Comparison of ENCODE assay signal across 8 cellular contexts in genomic region chr1:236795757-236796719, GRCh38. TPM values are rescaled to one million over a fixed set of nuclear protein-coding genes. Genes with fewer than 3 reads are reported as not detected.
DNase-seq lines count a peak whose midpoint lies in the region; ATAC-seq and TF ChIP-seq lines count a peak whose summit lies in the region.

No MANE protein-coding gene starts in this region.

- ATAC-seq in GM21786 (IDR thresholded peaks at IDR 0.05; ENCODE audit: unreplicated experiment), result peak; percentile 27
- ATAC-seq in activated CD8-positive, alpha-beta T cell treated with anti-CD3 and anti-CD28 coated beads, Interleukin-2, amount 10 ng/mL, durations not matched to agents 7 days and 5 days, result peak; percentile 2

- H3K27me3 Mint-ChIP-seq in activated CD8-positive, alpha-beta T cell treated with anti-CD3 and anti-CD28 coated beads, Interleukin-2, amount 10 ng/mL, durations not matched to agents 7 days and 5 days (ENCODE audit: low read depth), result peaks cover 8% of the 10 kb centered on the region
- peaks cover 2% of the 10 kb centered on the region for H3K27me3 Mint-ChIP-seq in neural progenitor cell (ENCODE audit: insufficient read depth, low read depth)

- no peak for TF ChIP-seq CTCF in neural progenitor cell (IDR thresholded peaks at IDR 0.05)

- H3K36me3 ChIP-seq in KOPT-K1 (ENCODE audit: insufficient read depth, low read length) (no peaks in the 10 kb centered on the region; the same call in 1 of the 2 replicates), neural progenitor cell (no peaks in the 10 kb centered on the region), urinary bladder (ENCODE audit: insufficient read depth) (no peaks in the 10 kb centered on the region)

- H3K9me3 ChIP-seq in KOPT-K1 (ENCODE audit: insufficient read depth, low read length, poor library complexity, severe bottlenecking) (no peaks in the 10 kb centered on the region), neural progenitor cell (ENCODE audit: low read depth) (no peaks in the 10 kb centered on the region)

- H3K27ac Mint-ChIP-seq in activated CD8-positive, alpha-beta T cell treated with anti-CD3 and anti-CD28 coated beads, Interleukin-2, amount 10 ng/mL, durations not matched to agents 7 days and 5 days, result peak overlapping the region; percentile 92
- H3K27ac Mint-ChIP-seq in neural progenitor cell, result peak overlapping the region; percentile 24

- peaks cover 44% of the 10 kb centered on the region for H3K79me2 ChIP-seq in neural progenitor cell (ENCODE audit: low read depth)

- no peak for DNase-seq in activated CD8-positive, alpha-beta T cell treated with anti-CD3 and anti-CD28 coated beads, Interleukin-2, amount 10 ng/mL, durations not matched to agents 7 days and 5 days
- DNase-seq in fibroblast of gingiva (ENCODE audit: low read depth) (peak; percentile 36), neural progenitor cell (ENCODE audit: low spot score) (peak; percentile 5), hippocampal formation (lab: John Stamatoyannopoulos, UW) (no peak)

- H3K9ac ChIP-seq in neural progenitor cell, result no peak overlapping the region

- H3K4me3 ChIP-seq in GM08714 (ENCODE audit: low read length) (peak overlapping the region; percentile 99), neural progenitor cell (peak overlapping the region; percentile 58), urinary bladder (ENCODE audit: low read depth, low read length) (peak overlapping the region; percentile 73)

- peaks cover 32% of the 10 kb centered on the region for H3K4me1 Mint-ChIP-seq in activated CD8-positive, alpha-beta T cell treated with anti-CD3 and anti-CD28 coated beads, Interleukin-2, amount 10 ng/mL, durations not matched to agents 7 days and 5 days (ENCODE audit: low read depth)
- peaks cover 21% of the 10 kb centered on the region for H3K4me1 Mint-ChIP-seq in neural progenitor cell

- H3K27ac ChIP-seq in KOPT-K1 (ENCODE audit: low read depth, low read length, poor library complexity, severe bottlenecking) (peak overlapping the region; percentile 83), neural progenitor cell (no peak overlapping the region), urinary bladder (ENCODE audit: low read depth) (peak overlapping the region; percentile 88)

- no peaks in the 10 kb centered on the region for H4K20me1 ChIP-seq in neural progenitor cell (ENCODE audit: low read depth)

- CTCF ChIA-PET in activated CD8-positive, alpha-beta T cell treated with anti-CD3 and anti-CD28 coated beads, Interleukin-2, amount 10 ng/mL, durations not matched to agents 7 days and 5 days (lab: Charles Lee), result interaction anchor here (0.6 to 3.1 kb wide), 3 partner anchors 36 to 80 kb away, joined by 3 to 13 read pairs (median 4); no protein-coding TSS in a partner anchor

- POLR2A ChIA-PET in activated CD8-positive, alpha-beta T cell treated with anti-CD3 and anti-CD28 coated beads, Interleukin-2, amount 10 ng/mL, durations not matched to agents 7 days and 5 days (lab: Charles Lee), result interaction anchor here (1.8 kb wide), 1 partner anchor 16 kb away, joined by 6 read pairs; no protein-coding TSS in a partner anchor

- H3K4me2 ChIP-seq in neural progenitor cell, result peak overlapping the region; percentile 77

- peaks cover 6% of the 10 kb centered on the region for H3K9me3 Mint-ChIP-seq in activated CD8-positive, alpha-beta T cell treated with anti-CD3 and anti-CD28 coated beads, Interleukin-2, amount 10 ng/mL, durations not matched to agents 7 days and 5 days (ENCODE audit: insufficient read depth)
- H3K9me3 Mint-ChIP-seq in neural progenitor cell, result no peaks in the 10 kb centered on the region

- peaks cover 19% of the 10 kb centered on the region for H3K36me3 Mint-ChIP-seq in activated CD8-positive, alpha-beta T cell treated with anti-CD3 and anti-CD28 coated beads, Interleukin-2, amount 10 ng/mL, durations not matched to agents 7 days and 5 days (ENCODE audit: low read depth)
- no peaks in the 10 kb centered on the region for H3K36me3 Mint-ChIP-seq in neural progenitor cell

- no peaks in the 10 kb centered on the region for H3F3A ChIP-seq in neural progenitor cell (ENCODE audit: low read depth)

- peak overlapping the region; percentile 89 for H2AFZ ChIP-seq in neural progenitor cell (replicated peaks)

- H3K27me3 ChIP-seq in neural progenitor cell, result peaks cover 10% of the 10 kb centered on the region

- peak overlapping the region; percentile 85 for H3K4me3 Mint-ChIP-seq in activated CD8-positive, alpha-beta T cell treated with anti-CD3 and anti-CD28 coated beads, Interleukin-2, amount 10 ng/mL, durations not matched to agents 7 days and 5 days
- peak overlapping the region; percentile 97 for H3K4me3 Mint-ChIP-seq in neural progenitor cell

- 2% methylated on average over 41 of the region's 41 CpGs for whole genome bisulfite sequencing in urinary bladder

- H3K4me1 ChIP-seq in neural progenitor cell (peaks cover 5% of the 10 kb centered on the region), urinary bladder (ENCODE audit: insufficient read depth) (no peaks in the 10 kb centered on the region)

RNA-seq across cellular contexts. Expression of gene MTR, which starts 0.9 kb away (rescaled TPM):
- 10 to 100 TPM; 41.7 to 44.7 TPM for total RNA-seq in activated CD8-positive, alpha-beta T cell treated with anti-CD3 and anti-CD28 coated beads, Interleukin-2, amount 10 ng/mL, durations not matched to agents 7 days and 5 days
- total RNA-seq in neural progenitor cell (ENCODE audit: low replicate concordance) (19.7 and 27.3 TPM in 2 replicates), urinary bladder (58.5 TPM)
- polyA plus RNA-seq in urinary bladder, result 10.4 TPM

Comparison
In these comparisons a context has a peak if more than half of its experiments do, and no peak if none do; other contexts are left out.
1. DNase-seq: peak in fibroblast of gingiva (single experiment) and neural progenitor cell (single experiment); none in activated CD8-positive, alpha-beta T cell treated with anti-CD3 and anti-CD28 coated beads, Interleukin-2, amount 10 ng/mL, durations not matched to agents 7 days and 5 days (single experiment) and hippocampal formation (0 of 2).
2. Peak in every context shown above with its lines, with median percentiles within 50 percentile points of each other: H3K4me3 ChIP-seq.